ENCODE assay signal across 8 cellular contexts in the genomic region with DNA sequence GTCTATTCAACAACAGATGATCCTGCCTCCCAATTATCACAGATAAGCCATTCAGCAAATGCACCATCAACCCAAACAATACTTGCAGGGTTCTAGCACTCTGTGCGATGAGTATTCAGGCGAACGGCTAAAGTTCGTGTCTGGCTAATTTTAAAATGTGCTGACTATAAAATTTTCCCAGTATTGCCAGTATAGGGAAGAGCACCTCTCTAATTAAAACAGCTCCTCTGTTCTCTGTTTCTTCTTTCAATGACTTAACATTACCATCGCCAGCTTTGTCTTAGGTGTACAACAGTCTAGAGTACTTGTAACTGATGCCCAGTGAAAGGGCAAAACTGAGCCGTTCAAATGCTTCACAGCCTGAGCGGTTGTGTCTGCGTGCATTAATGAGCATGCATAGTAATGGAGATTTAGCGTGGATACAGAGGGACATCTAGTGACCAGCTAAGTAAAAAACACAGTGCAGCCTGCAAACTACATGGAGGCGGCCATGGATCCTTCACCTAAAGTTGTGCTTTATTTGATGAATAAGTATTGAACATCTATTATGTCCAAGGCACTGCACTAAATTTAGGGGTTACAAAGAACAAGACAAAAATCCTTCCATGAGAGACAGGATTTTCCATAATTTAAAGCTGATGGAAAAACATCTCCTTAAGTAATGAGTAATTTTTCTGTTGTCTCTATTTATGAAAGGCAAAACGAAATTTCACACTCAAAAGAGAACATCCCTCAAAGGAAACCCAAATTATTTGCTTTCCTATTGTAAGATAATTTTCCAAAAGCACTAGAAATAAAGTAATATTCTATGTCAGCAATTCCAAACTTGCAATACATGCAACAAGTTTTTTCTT.
DNase-seq lines count a peak whose midpoint lies in the region; ATAC-seq and TF ChIP-seq lines count a peak whose summit lies in the region.

No MANE protein-coding gene starts in this region.

- H4K20me1 ChIP-seq in PC-9 (ENCODE audit: insufficient read depth), result no peaks in the 10 kb centered on the region

- no peak for ATAC-seq in GM21381 (IDR thresholded peaks at IDR 0.05; ENCODE audit: unreplicated experiment)
- ATAC-seq in GM19455 (IDR thresholded peaks at IDR 0.05; ENCODE audit: unreplicated experiment), result no peak
- ATAC-seq in GM21367 (IDR thresholded peaks at IDR 0.05; ENCODE audit: unreplicated experiment), result no peak

- no peaks in the 10 kb centered on the region for H3K9me2 ChIP-seq in PC-9 (ENCODE audit: insufficient read depth)

- H3K4me3 ChIP-seq in LNCaP clone FGC (ENCODE audit: low read depth, low read length) (no peak overlapping the region), PC-9 (no peak overlapping the region)

- H2AFZ ChIP-seq in PC-9, result no peak overlapping the region

- H3F3A ChIP-seq in PC-9 (ENCODE audit: insufficient read depth, low read depth), result no peaks in the 10 kb centered on the region

- H3K36me3 ChIP-seq in PC-9 (ENCODE audit: low read depth), result no peaks in the 10 kb centered on the region

- intact Hi-C loops in PC-9 (cut with micrococcal nuclease; ENCODE audit: unreplicated experiment), result loop anchor here (1.0 to 10.0 kb wide), 4 partner anchors 84 to 1195 kb away; no protein-coding TSS in a partner anchor

- no peaks in the 10 kb centered on the region for H3K9me3 ChIP-seq in PC-9 (ENCODE audit: insufficient read depth, low read depth)

- peak overlapping the region; percentile 33; the same call in 1 of the 2 replicates for H3K4me2 ChIP-seq in PC-9

- no peaks in the 10 kb centered on the region for H3K27me3 ChIP-seq in PC-9 (ENCODE audit: insufficient read depth, low read depth)

- CTCF ChIA-PET in PC-9 (lab: Charles Lee), result interaction anchor here (0.8 to 0.9 kb wide), 2 partner anchors 100 to 1248 kb away, joined by 3 read pairs; no protein-coding TSS in a partner anchor

- no peaks in the 10 kb centered on the region for H3K4me1 ChIP-seq in PC-9 (replicated peaks; ENCODE audit: insufficient read depth)

- peak; percentile 93 for TF ChIP-seq CTCF in LNCaP clone FGC (IDR thresholded peaks at IDR 0.05; ENCODE audit: control insufficient read depth, extremely low read depth, insufficient read depth)
- peak; percentile 63 for TF ChIP-seq CTCF in PC-9 (conservative IDR thresholded peaks at IDR 0.05)

- DNase-seq in EH (ENCODE audit: low read depth) (peak; percentile 82), LNCaP clone FGC (ENCODE audit: low read depth) (peak; percentile 48), PC-9 (peak in 1 of 2 experiments; percentile 25), dermis microvascular lymphatic vessel endothelial cell (ENCODE audit: low read depth in 2 of 2) (peak; percentile 75 to 78), lung microvascular endothelial cell (ENCODE audit: low read depth in 2 of 2) (peak; percentile 82 to 88)

- no peaks in the 10 kb centered on the region for H3K79me2 ChIP-seq in PC-9 (ENCODE audit: low read depth)

- POLR2A ChIA-PET in PC-9 (lab: Charles Lee; ENCODE audit: unreplicated experiment), result no interaction called here

- no peak overlapping the region for H3K27ac ChIP-seq in PC-9

- BruUV-seq in PC-9 (replicated peaks; lab: Mats Ljungman, UMichigan), result no TSS peak
